8 cellular contexts compared by ENCODE assay signal in genomic region chr10:68955786-68956532, GRCh38. TPM values are rescaled to one million over a fixed set of nuclear protein-coding genes. Genes with fewer than 3 reads are reported as not detected.
DNase-seq lines count a peak whose midpoint lies in the region; ATAC-seq and TF ChIP-seq lines count a peak whose summit lies in the region.

TSS of gene DDX21 (plus strand) at chr10:68956170. CDS start at chr10:68956226, 56 bp downstream.

- H3K9me3 ChIP-seq in left ventricle myocardium inferior (replicated peaks) (no peaks in the 10 kb centered on the region), prostate gland (no peaks in the 10 kb centered on the region)

- H3K4me1 ChIP-seq in left ventricle myocardium inferior = peaks cover 33% of the 10 kb centered on the region
- no peaks in the 10 kb centered on the region for H3K4me1 ChIP-seq in prostate gland (replicated peaks)
- H3K4me1 ChIP-seq in urinary bladder (ENCODE audit: insufficient read depth) = no peaks in the 10 kb centered on the region

- WGBS in prostate gland = under 1% methylated on average over 55 of the region's 57 CpGs
- under 1% methylated on average over 57 of the region's 57 CpGs for WGBS in urinary bladder

- TF ChIP-seq CTCF in GM13976 (IDR thresholded peaks at IDR 0.05; ENCODE audit: borderline replicate concordance, control extremely low read depth, extremely low read depth, insufficient read depth, missing control alignments) (peak; percentile 38), left ventricle myocardium inferior (IDR thresholded peaks at IDR 0.05; ENCODE audit: borderline replicate concordance) (peak; percentile 61), prostate gland (IDR thresholded peaks at IDR 0.05) (peak in 3 of 4 experiments; percentile 37 to 60 (median 55))

- DNase-seq in GM13976 (ENCODE audit: low spot score) (peak; percentile 92), NCI-H146 (lab: John Stamatoyannopoulos, UW) (peak; percentile 93), T-helper 1 cell (peak; percentile 76 to 93 (median 82)), amniotic epithelial cell (ENCODE audit: low read depth) (peak; percentile 95), left ventricle myocardium inferior (peak; percentile 86), prostate gland (ENCODE audit: low spot score) (peak; percentile 90)

- H3K27me3 ChIP-seq in left ventricle myocardium inferior (ENCODE audit: low read depth) = no peaks in the 10 kb centered on the region
- no peaks in the 10 kb centered on the region for H3K27me3 ChIP-seq in prostate gland (replicated peaks; ENCODE audit: insufficient read depth)

- intact Hi-C loops in left ventricle myocardium inferior (cut with micrococcal nuclease) (no loop called here), prostate gland (cut with DNase I) (no loop called here)

- peaks cover 14% of the 10 kb centered on the region for H3K36me3 ChIP-seq in left ventricle myocardium inferior
- H3K36me3 ChIP-seq in prostate gland = no peaks in the 10 kb centered on the region
- H3K36me3 ChIP-seq in urinary bladder (ENCODE audit: insufficient read depth) = peaks cover 5% of the 10 kb centered on the region

- peak within 1 kb of the TSS; percentile 95 for H3K4me3 ChIP-seq in left ventricle myocardium inferior
- H3K4me3 ChIP-seq in prostate gland = peak within 1 kb of the TSS; percentile 74 to 88
- peak within 1 kb of the TSS; percentile 96 for H3K4me3 ChIP-seq in urinary bladder (ENCODE audit: low read depth, low read length)

- H3K27ac ChIP-seq in left ventricle myocardium inferior (replicated peaks) (peak within 1 kb of the TSS; percentile 90), prostate gland (peak within 1 kb of the TSS; percentile 70 to 71), urinary bladder (ENCODE audit: low read depth) (peak within 1 kb of the TSS; percentile 85)

- TF ChIP-seq POLR2A in prostate gland (IDR thresholded peaks at IDR 0.05) = peak; percentile 23

- ATAC-seq in HG02870 (IDR thresholded peaks at IDR 0.05; ENCODE audit: unreplicated experiment) = peak; percentile 83

- in situ Hi-C loops in GM13976 (cut with MboI; ENCODE audit: low sequenced_read_pairs, unreplicated experiment) = no loop called here

RNA-seq across cellular contexts. Expression of gene DDX21, which starts in this region (rescaled TPM):
- total RNA-seq in left ventricle myocardium inferior = 21.9 TPM
- 10 to 100 TPM; 28.9 to 41.0 TPM for total RNA-seq in prostate gland
- total RNA-seq in urinary bladder = 37.5 TPM
- polyA plus RNA-seq in urinary bladder = 30.6 TPM

Comparison
In these comparisons a context has a peak if more than half of its experiments do, and no peak if none do; other contexts are left out.
1. Peak in every context shown above with its lines: DNase-seq, ATAC-seq, H3K4me3 ChIP-seq and H3K27ac ChIP-seq.